Comparison of ENCODE assay signal across 19 cellular contexts in the genomic region with DNA sequence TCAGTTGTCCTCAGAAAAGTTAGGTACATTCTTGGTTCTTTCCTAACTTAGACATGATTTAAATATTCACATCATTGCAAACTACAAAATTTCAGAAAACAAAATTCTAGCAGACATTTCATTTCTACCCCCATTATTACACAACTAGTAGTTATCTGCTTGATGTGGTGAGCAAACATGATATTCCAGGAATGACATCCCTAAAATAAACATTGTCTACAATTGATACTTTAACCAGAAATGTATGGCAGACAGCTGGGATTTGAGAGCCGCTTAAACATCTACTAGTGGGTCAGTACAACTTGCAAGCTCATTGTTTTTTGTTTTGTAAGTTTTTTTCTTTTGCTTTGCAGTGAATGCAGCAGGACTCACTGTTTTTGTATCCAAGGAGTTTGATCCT. TPM values are rescaled to one million over a fixed set of nuclear protein-coding genes. Genes with fewer than 3 reads are reported as not detected.
"Had no signal": no experiment of that assay in that cellular context is flagged by ENCODE, and none has a peak within 500 bp of the region (broad histone marks: within the 10 kb centered on the region; RNA-seq: fewer than 3 reads in every experiment).

No MANE protein-coding gene starts in this region.

- H3K9me3 ChIP-seq: testis, tibial nerve, upper lobe of right lung had no signal

- H3K4me1 Mint-ChIP-seq: nephron progenitor cell had no signal

- ATAC-seq: stimulated activated naive CD8-positive, alpha-beta T cell treated with anti-CD3 and anti-CD28 coated beads, Interleukin-15, amount 100 ng/mL, for 72 hours had no signal

- H3K9me3 Mint-ChIP-seq: nephron progenitor cell; stimulated activated naive CD8-positive, alpha-beta T cell treated with anti-CD3 and anti-CD28 coated beads, Interleukin-15, amount 100 ng/mL, for 72 hours had no signal

- DNase-seq: stimulated activated CD4-positive, alpha-beta T cell treated with anti-CD3 and anti-CD28 coated beads, Interleukin-4, amount 100 ng/mL, for 4 hours; upper lobe of right lung had no signal

- H3K27ac Mint-ChIP-seq: naive thymus-derived CD4-positive, alpha-beta T cell; nephron progenitor cell; stimulated activated naive B cell treated with anti-CD40 and anti-IgM and Interleukin-4, amounts not matched to agents 10 μg/mL and 1 μg/mL and 100 μg/mL, for 72 hours; stimulated activated naive CD8-positive, alpha-beta T cell treated with anti-CD3 and anti-CD28 coated beads, Interleukin-15, amount 100 ng/mL, for 72 hours had no signal

- H3K4me1 ChIP-seq: foreskin keratinocyte, testis, upper lobe of right lung had no signal

- H3K27me3 ChIP-seq: foreskin keratinocyte, testis, tibial nerve, upper lobe of right lung had no signal

- H3K4me3 ChIP-seq: testis, tibial nerve, upper lobe of right lung had no signal

- H3K27ac ChIP-seq: foreskin keratinocyte, testis, tibial nerve, upper lobe of right lung had no signal

- H3K27me3 Mint-ChIP-seq: naive thymus-derived CD4-positive, alpha-beta T cell; stimulated activated naive B cell treated with anti-CD40 and anti-IgM and Interleukin-4, amounts not matched to agents 10 μg/mL and 1 μg/mL and 100 μg/mL, for 72 hours; stimulated activated naive CD8-positive, alpha-beta T cell treated with anti-CD3 and anti-CD28 coated beads, Interleukin-15, amount 100 ng/mL, for 72 hours had no signal

- H3K36me3 ChIP-seq: tibial nerve, upper lobe of right lung had no signal

- H3K36me3 Mint-ChIP-seq: naive thymus-derived CD4-positive, alpha-beta T cell; stimulated activated naive B cell treated with anti-CD40 and anti-IgM and Interleukin-4, amounts not matched to agents 10 μg/mL and 1 μg/mL and 100 μg/mL, for 72 hours had no signal

- H3K4me3 Mint-ChIP-seq: nephron progenitor cell; stimulated activated naive B cell treated with anti-CD40 and anti-IgM and Interleukin-4, amounts not matched to agents 10 μg/mL and 1 μg/mL and 100 μg/mL, for 72 hours; stimulated activated naive CD8-positive, alpha-beta T cell treated with anti-CD3 and anti-CD28 coated beads, Interleukin-15, amount 100 ng/mL, for 72 hours had no signal

RNA-seq across cellular contexts. Expression of gene AMBN, which starts 32.1 kb away (rescaled TPM):
- total RNA-seq: esophagus mucosa; fibroblast of lung; foreskin keratinocyte; mammary epithelial cell; mesenteric fat pad; mononuclear cell; naive thymus-derived CD4-positive, alpha-beta T cell; osteocyte; pulmonary artery endothelial cell; sciatic nerve; skeletal muscle tissue; subcutaneous adipose tissue; tibial nerve; upper lobe of right lung had no signal
- polyA plus RNA-seq: fibroblast of lung; foreskin keratinocyte; mammary epithelial cell; naive thymus-derived CD4-positive, alpha-beta T cell had no signal

RNA-seq across cellular contexts. Expression of gene AMTN, which starts 41.6 kb away (rescaled TPM):
- total RNA-seq: esophagus mucosa; fibroblast of lung; foreskin keratinocyte; mammary epithelial cell; mesenteric fat pad; mononuclear cell; naive thymus-derived CD4-positive, alpha-beta T cell; osteocyte; pulmonary artery endothelial cell; sciatic nerve; skeletal muscle tissue; subcutaneous adipose tissue; testis; tibial nerve; upper lobe of right lung had no signal
- polyA plus RNA-seq: fibroblast of lung; foreskin keratinocyte; mammary epithelial cell; naive thymus-derived CD4-positive, alpha-beta T cell had no signal
